ENCODE assay signal across 8 cellular contexts in the genomic region with DNA sequence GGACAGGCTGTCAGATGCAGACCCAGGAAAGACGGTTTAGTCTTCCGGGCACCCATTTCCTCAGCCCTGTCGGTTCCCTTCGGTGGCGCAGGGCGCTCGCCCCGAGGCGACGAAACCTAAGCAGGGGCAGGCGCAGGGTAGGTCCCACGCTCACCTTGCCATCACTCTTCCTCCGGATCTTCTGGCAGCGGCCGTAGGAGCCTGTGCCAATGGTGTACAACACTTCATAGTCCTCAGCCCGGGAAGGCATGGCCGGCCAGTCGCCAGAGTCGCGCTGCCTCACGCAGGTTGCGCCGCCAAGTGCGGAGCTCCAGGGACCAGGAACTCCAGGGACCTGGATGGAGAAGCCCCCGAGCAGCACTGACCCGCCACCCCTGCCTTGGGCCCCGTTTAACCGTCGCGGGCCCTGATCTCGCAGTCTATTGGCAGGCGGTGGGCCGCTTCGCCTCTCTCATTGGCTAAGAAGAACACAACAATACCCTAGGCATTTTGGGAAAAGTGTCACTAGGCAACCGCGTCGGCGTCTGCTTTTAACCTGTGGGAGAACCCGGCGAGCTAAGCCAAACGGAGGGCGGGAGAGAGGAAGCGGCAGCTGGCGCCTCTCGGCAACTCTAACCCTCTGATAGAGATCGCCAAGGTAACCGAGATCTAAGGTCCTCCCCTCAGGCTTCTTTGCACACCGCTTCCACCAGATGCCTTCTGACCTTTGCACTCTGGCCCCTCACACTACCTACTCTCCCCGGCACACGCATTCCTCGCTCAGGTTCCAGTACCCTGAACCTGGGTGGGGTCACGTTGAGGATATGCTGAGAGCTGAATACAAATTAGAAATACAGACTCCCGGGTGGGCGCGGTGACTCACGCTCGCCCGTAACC. TPM values are rescaled to one million over a fixed set of nuclear protein-coding genes. Genes with fewer than 3 reads are reported as not detected.
A peak's percentile ranks its signal among the peaks of the same experiment; 100 is the strongest.
DNase-seq lines count a peak whose midpoint lies in the region; ATAC-seq lines count a peak whose summit lies in the region.

Gene NEK2 (minus strand): TSS at position 392 of the 876 bp plus-strand sequence. CDS start 142 bp downstream, at position 250.

- H3K27ac ChIP-seq in mesodermal cell (ENCODE audit: low read depth, low read length, severe bottlenecking), result peak within 1 kb of the TSS; percentile 86

- whole genome bisulfite sequencing in mesodermal cell (ENCODE audit: insufficient coverage in 2 of 2), 2 experiments, result 0 to 1% methylated on average over 44 to 56 of the region's 58 CpGs

- H3K36me3 ChIP-seq in mesodermal cell (ENCODE audit: control insufficient read depth, insufficient read depth, low read length), result peaks cover 24% of the 10 kb centered on the region

- in situ Hi-C loops in Caki2 (cut with HindIII; ENCODE audit: low pct_unique_long_range_greater_than_20kb, low sequenced_read_pairs) (no loop called here), endometrial microvascular endothelial cells (cut with HindIII; ENCODE audit: inconsistent ontology term, low pct_unique_long_range_greater_than_20kb, low sequenced_read_pairs) (no loop called here)

- peak; percentile 92 for ATAC-seq in GM21367 (IDR thresholded peaks at IDR 0.05; ENCODE audit: unreplicated experiment)

- no peaks in the 10 kb centered on the region for H3K4me1 ChIP-seq in mesodermal cell (ENCODE audit: control insufficient read depth, insufficient read depth, low read length, poor library complexity, severe bottlenecking)

- no peaks in the 10 kb centered on the region for H3K9me3 ChIP-seq in mesodermal cell (ENCODE audit: control insufficient read depth, low read length)

- peak; percentile 98 for DNase-seq in Caki2 (ENCODE audit: low read depth)
- peak; percentile 94 for DNase-seq in HT1080 (ENCODE audit: low read depth)
- peak; percentile 92 for DNase-seq in NOMO-1 treated with dmso at 0.1 percent for 144 hours (lab: John Stamatoyannopoulos, UW; ENCODE audit: unreplicated experiment)
- DNase-seq in activated CD8-positive, alpha-beta memory T cell treated with anti-CD3 and anti-CD28 coated beads for 4 hours (ENCODE audit: low read depth in 2 of 2), result peak; percentile 48 to 69
- peak; percentile 39 for DNase-seq in stimulated activated CD8-positive, alpha-beta memory T cell treated with anti-CD3 and anti-CD28 coated beads, Interleukin-15, amount 100 ng/mL, for 24 hours (ENCODE audit: low read depth)

- H3K4me3 ChIP-seq in mesodermal cell (ENCODE audit: extremely low read depth, insufficient read depth, low read length, poor library complexity, severe bottlenecking), result peak within 1 kb of the TSS; percentile 77

RNA-seq across cellular contexts. Expression of gene NEK2, which starts in this region (rescaled TPM):
- total RNA-seq in Caki2 (2014; rRNA removed; shearing (Covaris generic); ENCODE audit: low replicate concordance), result 34.6 and 39.9 TPM in 2 replicates
- total RNA-seq in HT1080 (2014; rRNA removed; shearing (Covaris generic)), result 37.5 and 50.3 TPM in 2 replicates
- 43.2 and 46.8 TPM in 2 replicates for polyA plus RNA-seq in HT1080 (2015; cell fraction: cytosol; rRNA removed)
- 36.7 and 38.1 TPM in 2 replicates for polyA plus RNA-seq in HT1080 (2015; cell fraction: nucleus; rRNA removed)
- total RNA-seq in endometrial microvascular endothelial cells (ENCODE audit: inconsistent ontology term), result 28.9 TPM
- 34.9 TPM for polyA plus RNA-seq in mesodermal cell (2013, experiment 1 of 2)
- polyA plus RNA-seq in mesodermal cell (2013, experiment 2 of 2), result 46.2 TPM

Comparison
In these comparisons a context has a peak if more than half of its experiments do, and no peak if none do; other contexts are left out.
1. Peak in every context shown above with its lines: DNase-seq, ATAC-seq, H3K4me3 ChIP-seq and H3K27ac ChIP-seq.
2. DNase-seq: peak in every context shown above with its lines; median percentile 98 in Caki2; 94 in HT1080; 92 in NOMO-1 treated with dmso at 0.1 percent for 144 hours; 58 in activated CD8-positive, alpha-beta memory T cell treated with anti-CD3 and anti-CD28 coated beads for 4 hours; 39 in stimulated activated CD8-positive, alpha-beta memory T cell treated with anti-CD3 and anti-CD28 coated beads, Interleukin-15, amount 100 ng/mL, for 24 hours.